In genomic region chr12:116737774-116738657, GRCh38 we compare ENCODE assay signal across 8 cellular contexts. TPM values are rescaled to one million over a fixed set of nuclear protein-coding genes. Genes with fewer than 3 reads are reported as not detected.
A peak's percentile ranks its signal among the peaks of the same experiment; 100 is the strongest.
DNase-seq lines count a peak whose midpoint lies in the region; ATAC-seq and TF ChIP-seq lines count a peak whose summit lies in the region.

A gene with protein sequence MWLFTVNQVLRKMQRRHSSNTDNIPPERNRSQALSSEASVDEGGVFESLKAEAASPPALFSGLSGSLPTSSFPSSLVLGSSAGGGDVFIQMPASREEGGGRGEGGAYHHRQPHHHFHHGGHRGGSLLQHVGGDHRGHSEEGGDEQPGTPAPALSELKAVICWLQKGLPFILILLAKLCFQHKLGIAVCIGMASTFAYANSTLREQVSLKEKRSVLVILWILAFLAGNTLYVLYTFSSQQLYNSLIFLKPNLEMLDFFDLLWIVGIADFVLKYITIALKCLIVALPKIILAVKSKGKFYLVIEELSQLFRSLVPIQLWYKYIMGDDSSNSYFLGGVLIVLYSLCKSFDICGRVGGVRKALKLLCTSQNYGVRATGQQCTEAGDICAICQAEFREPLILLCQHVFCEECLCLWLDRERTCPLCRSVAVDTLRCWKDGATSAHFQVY (plus strand): TSS chr12:116738315. CDS start chr12:116740498, 2,183 bp downstream.
TSS of gene SPRING1 (minus strand) at chr12:116738069. CDS start at chr12:116737900, 169 bp downstream.

- H3K4me3 ChIP-seq in IMR-90 (ENCODE audit: insufficient read depth, low read depth, low read length) (peak within 1 kb of the TSS; percentile 79), mucosa of rectum (ENCODE audit: low read length in 2 of 2) (peak within 1 kb of the TSS; percentile 97)

- CTCF ChIA-PET in IMR-90 (lab: Yijun Ruan, JAX), result no interaction called here

- H4K91ac ChIP-seq in IMR-90 (ENCODE audit: insufficient read depth, low read depth, low read length), result peak within 1 kb of the TSS; percentile 52

- WGBS in IMR-90 (ENCODE audit: extremely low coverage in 2 of 2, insufficient read length in 1 of 2), 2 experiments, result 1% methylated on average over 44 of the region's 80 CpGs; no CpG with 5 or more reads in 1 of the 2 experiments

- H2AFZ ChIP-seq in IMR-90 (replicated peaks; ENCODE audit: low read length, poor library complexity), result peak within 1 kb of the TSS; percentile 96

- H3K4ac ChIP-seq in IMR-90 (ENCODE audit: low read depth, low read length), result peak within 1 kb of the TSS; percentile 87

- ATAC-seq in GM21528 (IDR thresholded peaks at IDR 0.05; ENCODE audit: low FRiP score, unreplicated experiment) (peak; percentile 97), IMR-90 (ENCODE audit: low read depth) (peak; percentile 99)

- no peaks in the 10 kb centered on the region for H3K9me3 ChIP-seq in IMR-90 (ENCODE audit: control insufficient read depth, insufficient read depth, low read length)
- H3K9me3 ChIP-seq in mucosa of rectum (ENCODE audit: control insufficient read depth in 2 of 2, low read length in 2 of 2), result no peaks in the 10 kb centered on the region

- peaks cover 3% of the 10 kb centered on the region; the same call in 1 of the 2 replicates for H4K20me1 ChIP-seq in IMR-90 (ENCODE audit: insufficient read depth, low read length)

- 0 out of 2 replicates have a peak within 1 kb of the TSS, but pooled peaks have one; percentile 10 for H3K56ac ChIP-seq in IMR-90 (ENCODE audit: extremely low read depth, insufficient read depth, low read length)

- peak within 1 kb of the TSS; percentile 27; the same call in 1 of the 2 replicates for H2BK120ac ChIP-seq in IMR-90 (ENCODE audit: low read depth, low read length)

- DNase-seq in DMS153 (lab: John Stamatoyannopoulos, UW) (peak; percentile 99), IMR-90 (peak; percentile 99), OCI-M1 (lab: John Stamatoyannopoulos, UW) (peak; percentile 99), activated T-cell treated with anti-CD3 and anti-CD28 coated beads for 48 hours (ENCODE audit: low read depth) (peak; percentile 97), erythroblast (lab: John Stamatoyannopoulos, UW) (peak; percentile 99)
- DNase-seq in stimulated activated CD8-positive, alpha-beta memory T cell treated with anti-CD3 and anti-CD28 coated beads, Interleukin-4, amount 100 ng/mL, for 48 hours, result peak; percentile 99

- 0 out of 2 replicates have a peak, but pooled peaks have one; percentile 3 for TF ChIP-seq RAD21 in IMR-90 (IDR thresholded peaks at IDR 0.05; ENCODE audit: low read length)

- POLR2A ChIA-PET in IMR-90 (lab: Charles Lee; ENCODE audit: unreplicated experiment), result no interaction called here

- H2BK15ac ChIP-seq in IMR-90 (ENCODE audit: low read depth, low read length), result no peak within 1 kb of the TSS

- in situ Hi-C loops in IMR-90 (cut with MboI; ENCODE audit: low sequenced_read_pairs), result no loop called here

- dilution Hi-C loops in IMR-90 (cut with HindIII; ENCODE audit: low sequenced_read_pairs, unreplicated experiment), result no loop called here

- H4K8ac ChIP-seq in IMR-90 (ENCODE audit: low read depth in 2 of 2, low read length in 2 of 2), result peak within 1 kb of the TSS; percentile 79 to 87

- no TSS peak for BruUV-seq in IMR-90 (replicated peaks; lab: Mats Ljungman, UMichigan)

- peaks cover 8 to 33% of the 10 kb centered on the region in 2 experiments; a peak in 3 of 4 replicates for H3K79me1 ChIP-seq in IMR-90 (ENCODE audit: low read depth in 1 of 2, low read length in 2 of 2)

- intact Hi-C loops in IMR-90 (cut with micrococcal nuclease), result loop anchor here (1.0 to 2.0 kb wide), 2 partner anchors 81 to 173 kb away; partner anchors contain the start of gene FBXW8

- peaks cover 1% of the 10 kb centered on the region for H3K36me3 ChIP-seq in IMR-90 (ENCODE audit: control insufficient read depth, insufficient read depth, low read length)
- H3K36me3 ChIP-seq in mucosa of rectum (ENCODE audit: control insufficient read depth in 2 of 2, insufficient read depth in 2 of 2, low read length in 2 of 2), result peaks cover 11 to 14% of the 10 kb centered on the region in 2 donors

- peak within 1 kb of the TSS; percentile 98 for H3K23ac ChIP-seq in IMR-90 (ENCODE audit: low read depth, low read length)

- no peak within 1 kb of the TSS for H2BK20ac ChIP-seq in IMR-90 (ENCODE audit: low read depth, low read length)

- H3K27ac ChIP-seq in IMR-90 (ENCODE audit: insufficient read depth, low read length) (peak within 1 kb of the TSS; percentile 60), mucosa of rectum (ENCODE audit: low read depth in 2 of 2, low read length in 2 of 2) (peak within 1 kb of the TSS; percentile 73 to 74)

- H3K4me1 ChIP-seq in IMR-90 (ENCODE audit: control insufficient read depth, insufficient read depth, low read length) (peaks cover 2% of the 10 kb centered on the region; the same call in 1 of the 2 replicates), mucosa of rectum (ENCODE audit: control insufficient read depth in 2 of 2, insufficient read depth in 2 of 2, low read length in 2 of 2) (peaks cover 6 to 13% of the 10 kb centered on the region in 2 donors)

- peak within 1 kb of the TSS; percentile 44 for H2BK5ac ChIP-seq in IMR-90 (ENCODE audit: low read depth, low read length, poor library complexity, severe bottlenecking)

- H3K27me3 ChIP-seq in IMR-90 (ENCODE audit: control insufficient read depth, insufficient read depth, low read length) (no peaks in the 10 kb centered on the region), mucosa of rectum (ENCODE audit: control insufficient read depth in 2 of 2, insufficient read depth in 2 of 2, low read length in 2 of 2) (no peaks in the 10 kb centered on the region)

- H2AK5ac ChIP-seq in IMR-90 (ENCODE audit: low read depth, low read length), result peak within 1 kb of the TSS; percentile 93

- peak; percentile 87 for TF ChIP-seq POLR2A in IMR-90 (IDR thresholded peaks at IDR 0.05; ENCODE audit: low read depth, low read length)
- peak; percentile 89 for TF ChIP-seq POLR2A in erythroblast (IDR thresholded peaks at IDR 0.05; ENCODE audit: low read length)

- H3K4me2 ChIP-seq in IMR-90 (ENCODE audit: low read depth, low read length), result peak within 1 kb of the TSS; percentile 92

- H3K14ac ChIP-seq in IMR-90 (replicated peaks; ENCODE audit: low read depth, low read length), result peak within 1 kb of the TSS; percentile 96

- H4K5ac ChIP-seq in IMR-90 (ENCODE audit: low read depth, low read length), result peak within 1 kb of the TSS; percentile 22

- 0 out of 2 replicates have a peak within 1 kb of the TSS, but pooled peaks have one; percentile 21 for H3K18ac ChIP-seq in IMR-90 (ENCODE audit: low read depth, low read length)

- peak within 1 kb of the TSS; percentile 92 for H2AK9ac ChIP-seq in IMR-90 (replicated peaks; ENCODE audit: low read depth, low read length, poor library complexity)

- 0 out of 2 replicates have a peak, but pooled peaks have one; percentile 6 for TF ChIP-seq CTCF in IMR-90 (conservative IDR thresholded peaks at IDR 0.05; ENCODE audit: low read depth, low read length)

- H3K9me1 ChIP-seq in IMR-90 (ENCODE audit: insufficient read depth, low read length), result 0 out of 2 replicates have a peak, but pooled peaks cover 2% of the 10 kb centered on the region

- H3K9ac ChIP-seq in IMR-90 (ENCODE audit: low read depth, low read length), result peak within 1 kb of the TSS; percentile 94
- H3K9ac ChIP-seq in mucosa of rectum (ENCODE audit: low read depth in 1 of 2, low read length in 2 of 2), result peak within 1 kb of the TSS; percentile 87 to 95

TF ChIP-seq in IMR-90, 13 proteins besides CTCF, POLR2A, EP300 and RAD21:
- TF ChIP-seq CEBPB (IDR thresholded peaks at IDR 0.05; ENCODE audit: low read depth, low read length), result 0 out of 2 replicates have a peak, but pooled peaks have one; percentile 24
- TF ChIP-seq BHLHE40 (IDR thresholded peaks at IDR 0.05; ENCODE audit: low read depth, low read length), result peak; percentile 96
- peak; percentile 69; the same call in 1 of the 2 replicates for TF ChIP-seq MAZ (IDR thresholded peaks at IDR 0.05; ENCODE audit: borderline replicate concordance, low read depth, low read length)
- TF ChIP-seq RFX5 (IDR thresholded peaks at IDR 0.05; ENCODE audit: low read depth, low read length), result 0 out of 2 replicates have a peak, but pooled peaks have one; percentile 20
- no peak for TF ChIP-seq SMC3 (IDR thresholded peaks at IDR 0.05; ENCODE audit: low read depth, low read length)
- peak; percentile 17; the same call in 1 of the 2 replicates for TF ChIP-seq FOS (IDR thresholded peaks at IDR 0.05; ENCODE audit: low read depth, low read length)
- TF ChIP-seq, protein P1, sequence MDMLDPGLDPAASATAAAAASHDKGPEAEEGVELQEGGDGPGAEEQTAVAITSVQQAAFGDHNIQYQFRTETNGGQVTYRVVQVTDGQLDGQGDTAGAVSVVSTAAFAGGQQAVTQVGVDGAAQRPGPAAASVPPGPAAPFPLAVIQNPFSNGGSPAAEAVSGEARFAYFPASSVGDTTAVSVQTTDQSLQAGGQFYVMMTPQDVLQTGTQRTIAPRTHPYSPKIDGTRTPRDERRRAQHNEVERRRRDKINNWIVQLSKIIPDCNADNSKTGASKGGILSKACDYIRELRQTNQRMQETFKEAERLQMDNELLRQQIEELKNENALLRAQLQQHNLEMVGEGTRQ (IDR thresholded peaks at IDR 0.05; ENCODE audit: low read depth, low read length), result peak; percentile 94
- no peak for TF ChIP-seq CHD1 (IDR thresholded peaks at IDR 0.05; ENCODE audit: low read depth, low read length)
- TF ChIP-seq MAFK (IDR thresholded peaks at IDR 0.05; ENCODE audit: low read depth, low read length), result no peak
- TF ChIP-seq RCOR1 (IDR thresholded peaks at IDR 0.05; ENCODE audit: insufficient replicate concordance, low read length), result peak; percentile 83
- peak; percentile 73; the same call in 1 of the 2 replicates for TF ChIP-seq MXI1 (IDR thresholded peaks at IDR 0.05; ENCODE audit: borderline replicate concordance, low read depth, low read length)

RNA-seq across cellular contexts. Expression of the first gene that starts in this region (rescaled TPM):
- 1.7 and 2.3 TPM in 2 replicates for total RNA-seq in IMR-90 (2012; rRNA removed)
- polyA plus RNA-seq in IMR-90 (2012; rRNA removed), result 1.5 and 1.6 TPM in 2 replicates
- 0.75 and 0.86 TPM in 2 replicates for polyA plus RNA-seq in IMR-90 (2012; cell fraction: cytosol; rRNA removed)
- polyA plus RNA-seq in IMR-90 (2012; cell fraction: nucleus; rRNA removed; ENCODE audit: low replicate concordance), result 1.3 and 1.4 TPM in 2 replicates

RNA-seq across cellular contexts. Expression of gene SPRING1, which starts in this region (rescaled TPM):
- 14.0 and 16.4 TPM in 2 replicates for total RNA-seq in IMR-90 (2012; rRNA removed)
- 12.4 and 16.7 TPM in 2 replicates for polyA plus RNA-seq in IMR-90 (2012; rRNA removed)
- 9.0 and 9.6 TPM in 2 replicates for polyA plus RNA-seq in IMR-90 (2012; cell fraction: cytosol; rRNA removed)
- polyA plus RNA-seq in IMR-90 (2012; cell fraction: nucleus; rRNA removed; ENCODE audit: low replicate concordance), result 5.1 and 6.5 TPM in 2 replicates

Comparison
In these comparisons a context has a peak if more than half of its experiments do, and no peak if none do; other contexts are left out.
1. Peak in every context shown above with its lines: DNase-seq, ATAC-seq, H3K4me3 ChIP-seq and H3K27ac ChIP-seq.